ENCODE assay signal across 8 cellular contexts in genomic region chr2:127516031-127516430, GRCh38. TPM values are rescaled to one million over a fixed set of nuclear protein-coding genes. Genes with fewer than 3 reads are reported as not detected.
A peak's percentile ranks its signal among the peaks of the same experiment; 100 is the strongest.
DNase-seq lines count a peak whose midpoint lies in the region; ATAC-seq and TF ChIP-seq lines count a peak whose summit lies in the region.

No MANE protein-coding gene starts in this region.

- H3K36me3 ChIP-seq in BLaER1 (peaks cover 92% of the 10 kb centered on the region), adipocyte (ENCODE audit: control insufficient read depth, insufficient read depth, low read length, severe bottlenecking) (peaks cover 37% of the 10 kb centered on the region), psoas muscle (ENCODE audit: insufficient read depth in 1 of 2, low read depth in 1 of 2) (peaks cover 2 to 20% of the 10 kb centered on the region in 2 donors)
- H3K36me3 ChIP-seq in effector memory CD4-positive, alpha-beta T cell (ENCODE audit: control insufficient read depth, insufficient read depth, low read length) = peaks cover 30% of the 10 kb centered on the region

- H3K27ac ChIP-seq in BLaER1 (peak overlapping the region; percentile 51; the same call in 1 of the 2 replicates), psoas muscle (peak overlapping the region; percentile 85)
- H3K27ac ChIP-seq in effector memory CD4-positive, alpha-beta T cell (ENCODE audit: insufficient read depth, low read length, poor library complexity, severe bottlenecking) = no peak overlapping the region

- H3K4me1 ChIP-seq in BLaER1 = peaks cover 36% of the 10 kb centered on the region
- peaks cover 23% of the 10 kb centered on the region for H3K4me1 ChIP-seq in adipocyte (ENCODE audit: control insufficient read depth, insufficient read depth, low read length)
- peaks cover 78% of the 10 kb centered on the region for H3K4me1 ChIP-seq in psoas muscle
- no peaks in the 10 kb centered on the region for H3K4me1 ChIP-seq in effector memory CD4-positive, alpha-beta T cell (ENCODE audit: control insufficient read depth, insufficient read depth, low read length, poor library complexity, severe bottlenecking)

- H3K4me2 ChIP-seq in BLaER1 = peak overlapping the region; percentile 79

- H3K9me3 ChIP-seq in BLaER1 (peaks cover 6% of the 10 kb centered on the region), adipocyte (ENCODE audit: control insufficient read depth, low read length) (no peaks in the 10 kb centered on the region), psoas muscle (no peaks in the 10 kb centered on the region)
- H3K9me3 ChIP-seq in effector memory CD4-positive, alpha-beta T cell (ENCODE audit: control insufficient read depth, low read length) = no peaks in the 10 kb centered on the region

- ATAC-seq in psoas muscle (peak; percentile 16 to 50 (median 30)), GM18511 (IDR thresholded peaks at IDR 0.05; ENCODE audit: unreplicated experiment) (no peak), HG03520 (IDR thresholded peaks at IDR 0.05; ENCODE audit: unreplicated experiment) (no peak)

- TF ChIP-seq CTCF in psoas muscle (IDR thresholded peaks at IDR 0.05) = no peak

- H3K27me3 ChIP-seq in BLaER1 (no peaks in the 10 kb centered on the region), adipocyte (replicated peaks; ENCODE audit: control insufficient read depth, insufficient read depth, low read length) (no peaks in the 10 kb centered on the region), psoas muscle (ENCODE audit: insufficient read depth in 3 of 3, low read length in 2 of 3) (no peaks in the 10 kb centered on the region)
- no peaks in the 10 kb centered on the region for H3K27me3 ChIP-seq in effector memory CD4-positive, alpha-beta T cell (replicated peaks; ENCODE audit: control insufficient read depth, insufficient read depth, low read length, poor library complexity, severe bottlenecking)

- intact Hi-C loops in cardiac septum (cut with DNase I) (loop anchor here (5.0 kb wide), 1 partner anchor 61 kb away; no protein-coding TSS in a partner anchor), psoas muscle (cut with DNase I) (no loop called here)

- H4K20me1 ChIP-seq in BLaER1 = peaks cover 98% of the 10 kb centered on the region

- WGBS in psoas muscle, 3 donors = 66 to 82% (median 70%) methylated on average over 10 of the region's 10 CpGs

- DNase-seq in adipocyte (ENCODE audit: low read depth) (no peak), cardiac septum (ENCODE audit: low spot score) (peak; percentile 88), psoas muscle (peak; percentile 82), amniotic stem cell (lab: John Stamatoyannopoulos, UW) (no peak)
- no peak for DNase-seq in effector memory CD4-positive, alpha-beta T cell

- H3K4me3 ChIP-seq in BLaER1 = peak overlapping the region; percentile 4; the same call in 1 of the 2 replicates
- H3K4me3 ChIP-seq in adipocyte (ENCODE audit: low read length) = peak overlapping the region; percentile 19
- no peak overlapping the region for H3K4me3 ChIP-seq in psoas muscle
- H3K4me3 ChIP-seq in effector memory CD4-positive, alpha-beta T cell (ENCODE audit: insufficient read depth, low read depth, low read length, poor library complexity, severe bottlenecking) = no peak overlapping the region

- H3K9ac ChIP-seq in BLaER1 (no peak overlapping the region), adipocyte (ENCODE audit: low read length) (peak overlapping the region; percentile 54)

RNA-seq across cellular contexts. Expression of gene IWS1, which starts 10.3 kb away (rescaled TPM):
- total RNA-seq in cardiac septum = 40.7 TPM
- 10 to 100 TPM; 54.2 to 69.0 (median 62.7) TPM for total RNA-seq in psoas muscle
- 10 to 100 TPM; 47.6 to 77.2 (median 59.3) TPM for polyA plus RNA-seq in psoas muscle

RNA-seq across cellular contexts. Expression of gene MYO7B, which starts 19.5 kb away (rescaled TPM):
- total RNA-seq in cardiac septum (0.78 TPM), psoas muscle (under 1 TPM; 0.28 to 0.55 (median 0.51) TPM)
- under 1 TPM; 0.44 to 0.61 (median 0.47) TPM for polyA plus RNA-seq in psoas muscle

Comparison
In these comparisons a context has a peak if more than half of its experiments do, and no peak if none do; other contexts are left out.
1. H3K4me3 ChIP-seq: peak in BLaER1 (single experiment) and adipocyte (single experiment); none in psoas muscle (single experiment) and effector memory CD4-positive, alpha-beta T cell (single experiment).
2. DNase-seq: peak in cardiac septum (single experiment) and psoas muscle (2 of 2); none in adipocyte (single experiment), amniotic stem cell (single experiment) and effector memory CD4-positive, alpha-beta T cell (0 of 3).
3. ATAC-seq: peak in psoas muscle (4 of 4); none in GM18511 (single experiment) and HG03520 (single experiment).